In the genomic region with DNA sequence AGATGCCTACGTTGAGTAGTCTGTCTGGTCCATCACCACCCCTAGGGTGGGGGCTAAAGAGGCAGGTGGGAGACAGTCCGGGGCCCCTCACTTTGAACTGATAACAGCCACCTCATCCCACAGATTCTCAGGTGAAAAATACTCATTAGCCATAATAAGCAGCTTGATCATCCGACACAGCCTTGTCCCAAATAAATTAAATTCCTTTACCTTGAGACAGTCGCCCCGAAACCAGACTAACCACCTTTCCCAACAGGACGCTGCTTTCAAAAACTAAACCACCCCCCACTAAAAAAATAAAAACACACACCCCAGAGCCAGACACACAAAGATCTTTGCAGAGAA, we compare ENCODE assay signal across 1 cellular context.
A peak's percentile ranks its signal among the peaks of the same experiment; 100 is the strongest.
TF ChIP-seq lines count a peak whose summit lies in the region.

No MANE protein-coding gene starts in this region.

TF ChIP-seq in GM12878, 131 proteins besides CTCF, POLR2A, EP300 and RAD21 (continued from another document):
- no peak for TF ChIP-seq ELK1 (IDR thresholded peaks at IDR 0.05; ENCODE audit: low read depth, low read length)
- peak; percentile 83 for TF ChIP-seq ZNF384 (IDR thresholded peaks at IDR 0.05; ENCODE audit: borderline replicate concordance, low read depth, low read length)
